In genomic region chr1:9822897-9823692, GRCh38 we compare ENCODE assay signal across 8 cellular contexts. TPM values are rescaled to one million over a fixed set of nuclear protein-coding genes. Genes with fewer than 3 reads are reported as not detected.
DNase-seq lines count a peak whose midpoint lies in the region; ATAC-seq and TF ChIP-seq lines count a peak whose summit lies in the region.

No MANE protein-coding gene starts in this region.

- H3K4me1 ChIP-seq in mammary epithelial cell (ENCODE audit: insufficient read depth, low read length): peaks cover 27% of the 10 kb centered on the region

- 4% methylated on average over 32 of the region's 71 CpGs for WGBS in mammary epithelial cell (ENCODE audit: low coverage, missing lambda C conversion rate)

- peaks cover 53% of the 10 kb centered on the region for H3K79me2 ChIP-seq in mammary epithelial cell (ENCODE audit: insufficient read depth, low read length)

- CTCF ChIA-PET in mammary epithelial cell (lab: Charles Lee; ENCODE audit: low non-redundant PET): no interaction called here

- H3K36me3 Mint-ChIP-seq in CD14-positive monocyte: peaks cover 0 to 2% of the 10 kb centered on the region in 2 donors

- H4K20me1 ChIP-seq in mammary epithelial cell (ENCODE audit: insufficient read depth, low read length): no peaks in the 10 kb centered on the region

- BruUV-seq in mammary epithelial cell (replicated peaks; lab: Mats Ljungman, UMichigan): no TSS peak

- H3K9ac ChIP-seq in mammary epithelial cell (ENCODE audit: insufficient read depth, low read length): peak overlapping the region; percentile 76

- peak overlapping the region; percentile 90 for H3K4me2 ChIP-seq in mammary epithelial cell (ENCODE audit: insufficient read depth, low read depth, low read length)

- H2AFZ ChIP-seq in mammary epithelial cell (ENCODE audit: low read depth, low read length): peak overlapping the region; percentile 48

- H3K36me3 ChIP-seq in H7 (replicated peaks; ENCODE audit: control insufficient read depth, insufficient read depth, low read length) (no peaks in the 10 kb centered on the region), mammary epithelial cell (ENCODE audit: insufficient read depth, low read length) (no peaks in the 10 kb centered on the region)

- peak overlapping the region; percentile 94 for H3K4me3 ChIP-seq in H7 (ENCODE audit: insufficient read depth, low read depth, low read length)
- H3K4me3 ChIP-seq in mammary epithelial cell (replicated peaks in 1 of 3; ENCODE audit: insufficient read depth in 1 of 3, low read depth in 2 of 3, low read length in 3 of 3): peak overlapping the region; percentile 52 to 93 (median 91)

- ATAC-seq in left colon: peak; percentile 2
- ATAC-seq in GM19467 (IDR thresholded peaks at IDR 0.05; ENCODE audit: unreplicated experiment): no peak

- H3K9me3 Mint-ChIP-seq in CD14-positive monocyte: peaks cover 0 to 3% (median 0%) of the 10 kb centered on the region in 7 donors

- DNase-seq in CD14-positive monocyte (ENCODE audit: low spot score) (no peak), H7 (peak; percentile 76), RPMI8226 (peak; percentile 67), mammary epithelial cell (no peak), left colon (peak; percentile 38 to 53), cerebellar nuclear complex (lab: John Stamatoyannopoulos, UW) (no peak)
- DNase-seq in stimulated activated CD8-positive, alpha-beta memory T cell treated with anti-CD3 and anti-CD28 coated beads, Interleukin-12 subunit alpha, Interleukin-12 subunit beta, amount 100 ng/mL, for 4 hours (ENCODE audit: low read depth): peak; percentile 8

- peaks cover 50% of the 10 kb centered on the region for H3K4me1 Mint-ChIP-seq in CD14-positive monocyte

- peaks cover 10% of the 10 kb centered on the region for H3K27me3 ChIP-seq in H7 (ENCODE audit: control insufficient read depth, insufficient read depth, low read length)
- no peaks in the 10 kb centered on the region for H3K27me3 ChIP-seq in mammary epithelial cell (ENCODE audit: insufficient read depth, low read length)

- H3K9me3 ChIP-seq in mammary epithelial cell (replicated peaks; ENCODE audit: insufficient read depth, low read length): no peaks in the 10 kb centered on the region

- H3K27ac ChIP-seq in mammary epithelial cell (ENCODE audit: insufficient read depth, low read depth, low read length): peak overlapping the region; percentile 72

- peak overlapping the region; percentile 2 to 67 (median 37) for H3K27ac Mint-ChIP-seq in CD14-positive monocyte

- no peak for TF ChIP-seq CTCF in CD14-positive monocyte (IDR thresholded peaks at IDR 0.05)
- no peak for TF ChIP-seq CTCF in mammary epithelial cell (conservative IDR thresholded peaks at IDR 0.05 in 1 of 2, IDR thresholded peaks at IDR 0.05 in 1 of 2; ENCODE audit: extremely low read depth in 1 of 2, insufficient read depth in 1 of 2, low read depth in 1 of 2, low read length in 2 of 2)

- in situ Hi-C loops in mammary epithelial cell (cut with MboI; ENCODE audit: low sequenced_read_pairs in 2 of 2): no loop called here

- H3K4me3 Mint-ChIP-seq in CD14-positive monocyte: peak overlapping the region; percentile 96 to 97

- H3K27me3 Mint-ChIP-seq in CD14-positive monocyte (ENCODE audit: low read depth in 3 of 3): peaks cover 0 to 10% (median 8%) of the 10 kb centered on the region in 3 donors

- dilution Hi-C loops in mammary epithelial cell (cut with HindIII; ENCODE audit: low sequenced_read_pairs): loop anchor here (5.0 kb wide), 1 partner anchor 69 kb away; no protein-coding TSS in a partner anchor

- intact Hi-C loops in CD14-positive monocyte (cut with micrococcal nuclease): no loop called here
- intact Hi-C loops in mammary epithelial cell (cut with micrococcal nuclease): no loop called here
- intact Hi-C loops in left colon (cut with DNase I, micrococcal nuclease): no loop called here

RNA-seq across cellular contexts. Expression of gene CLSTN1, which starts 0.7 kb away (rescaled TPM):
- 1 to 10 TPM; 5.2 to 5.3 TPM for polyA plus RNA-seq in CD14-positive monocyte
- 100 and 127 TPM in 2 replicates for total RNA-seq in H7 (2014; rRNA removed; shearing (Covaris generic))
- total RNA-seq in mammary epithelial cell: 100 to 1,000 TPM; 229 to 335 TPM
- 168 TPM for polyA plus RNA-seq in mammary epithelial cell
- polyA minus RNA-seq in mammary epithelial cell: 399 TPM
- 100 to 1,000 TPM; 235 to 251 TPM for total RNA-seq in left colon

Comparison
In these comparisons a context has a peak if more than half of its experiments do, and no peak if none do; other contexts are left out.
1. DNase-seq: peak in H7 (single experiment), RPMI8226 (single experiment), left colon (2 of 2) and stimulated activated CD8-positive, alpha-beta memory T cell treated with anti-CD3 and anti-CD28 coated beads, Interleukin-12 subunit alpha, Interleukin-12 subunit beta, amount 100 ng/mL, for 4 hours (single experiment); none in CD14-positive monocyte (single experiment), mammary epithelial cell (single experiment) and cerebellar nuclear complex (0 of 2).